In genomic region chr1:156444407-156445001, GRCh38 we compare ENCODE assay signal across 9 cellular contexts. TPM values are rescaled to one million over a fixed set of nuclear protein-coding genes. Genes with fewer than 3 reads are reported as not detected.
A peak's percentile ranks its signal among the peaks of the same experiment; 100 is the strongest.
DNase-seq lines count a peak whose midpoint lies in the region; FAIRE-seq and TF ChIP-seq lines count a peak whose summit lies in the region.
"Had no signal": no experiment of that assay in that cellular context is flagged by ENCODE, and none has a peak within 500 bp of the region (broad histone marks: within the 10 kb centered on the region; RNA-seq: fewer than 3 reads in every experiment).

No MANE protein-coding gene starts in this region.

- H3T11ph ChIP-seq in H9 (ENCODE audit: low read length): no peak overlapping the region

- H3F3A ChIP-seq in SK-N-SH (replicated peaks; ENCODE audit: insufficient read depth): peaks cover 10% of the 10 kb centered on the region

- TF ChIP-seq EP300 in SK-N-SH (IDR thresholded peaks at IDR 0.05; ENCODE audit: borderline replicate concordance in 1 of 2, low read depth in 1 of 2, low read length in 1 of 2) (no peak), suprapubic skin (IDR thresholded peaks at IDR 0.05) (no peak)

- no peak overlapping the region for H4K91ac ChIP-seq in H9 (ENCODE audit: insufficient read length, low read depth, low read length)

- CTCF ChIA-PET in SK-N-SH (lab: Yijun Ruan, JAX): interaction anchor here (1.4 to 6.9 kb wide), 16 partner anchors 8 to 164 kb away, joined by 5 to 391 read pairs (median 22); partner anchors contain the start of gene RHBG

- H3K27ac ChIP-seq in H9 (ENCODE audit: insufficient read length, low read depth, low read length) (no peak overlapping the region), SK-N-SH (ENCODE audit: low read depth in 2 of 2, low read length in 1 of 2) (no peak overlapping the region), fibroblast of lung (ENCODE audit: insufficient read depth, low read length) (no peak overlapping the region), suprapubic skin (no peak overlapping the region)
- H3K27ac ChIP-seq: thoracic aorta had no signal

- H3K14ac ChIP-seq in H9 (ENCODE audit: insufficient read depth, low read length): no peak overlapping the region

- H2AFZ ChIP-seq in H9 (ENCODE audit: low read length): no peak overlapping the region
- no peak overlapping the region for H2AFZ ChIP-seq in SK-N-SH (ENCODE audit: low read depth)
- H2AFZ ChIP-seq in fibroblast of lung (ENCODE audit: low read length): no peak overlapping the region

- no peaks in the 10 kb centered on the region; the same call in 1 of the 2 replicates for H3K4me1 ChIP-seq in H9 (ENCODE audit: insufficient read depth, low read length)
- no peaks in the 10 kb centered on the region; a peak in 1 of 4 replicates for H3K4me1 ChIP-seq in SK-N-SH (ENCODE audit: control insufficient read depth in 1 of 2, insufficient read depth in 2 of 2, low read depth in 1 of 2, low read length in 1 of 2)
- no peaks in the 10 kb centered on the region for H3K4me1 ChIP-seq in fibroblast of lung (ENCODE audit: control insufficient read depth, extremely low read depth, insufficient read depth, low read length)
- peaks cover 5% of the 10 kb centered on the region for H3K4me1 ChIP-seq in suprapubic skin

- H3K18ac ChIP-seq in H9 (ENCODE audit: insufficient read length, low read depth, low read length): no peak overlapping the region

- no peaks in the 10 kb centered on the region for H3K9me2 ChIP-seq in SK-N-SH

- no peak overlapping the region for H2BK12ac ChIP-seq in H9 (ENCODE audit: insufficient read length, low read depth, low read length)

- H3K27ac Mint-ChIP-seq in H9: no peak overlapping the region

- no peak for DNase-seq in D721Med (ENCODE audit: insufficient read length, low spot score)
- DNase-seq in H9: no peak
- DNase-seq in SK-N-SH: peak; percentile 60
- peak in 1 of 2 donors; percentile 16 for DNase-seq in fibroblast of lung (ENCODE audit: low read depth in 2 of 2)
- DNase-seq in T-helper 1 cell: no peak
- DNase-seq in effector CD4-positive, alpha-beta T cell: no peak
- no peak for DNase-seq in NK-92 treated with Interleukin-12 subunit alpha and Interleukin-12 subunit beta, amount 100 ng/mL, for 24 hours (lab: John Stamatoyannopoulos, UW)
- DNase-seq in suprapubic skin (ENCODE audit: low spot score in 2 of 2): no peak

- H2BK120ac ChIP-seq in H9 (ENCODE audit: low read depth, low read length, poor library complexity, severe bottlenecking): no peak overlapping the region

- no peaks in the 10 kb centered on the region for H3K36me3 Mint-ChIP-seq in H9 (ENCODE audit: insufficient read depth in 1 of 3, low read depth in 3 of 3)

- no peak overlapping the region for H2BK20ac ChIP-seq in H9 (ENCODE audit: low read depth, low read length, poor library complexity, severe bottlenecking)

- H3K4me3 Mint-ChIP-seq in H9: no peak overlapping the region

- H3K56ac ChIP-seq in H9 (ENCODE audit: insufficient read length, low read depth, low read length): no peak overlapping the region

- POLR2A ChIA-PET in SK-N-SH (lab: Yijun Ruan, JAX): interaction anchor here (0.7 kb wide), 1 partner anchor 12 kb away, joined by 4 read pairs; no protein-coding TSS in a partner anchor

- no peak overlapping the region for H3K23ac ChIP-seq in H9 (ENCODE audit: insufficient read length, low read depth, low read length)

- peaks cover 38% of the 10 kb centered on the region for H3K27me3 ChIP-seq in H9 (ENCODE audit: insufficient read depth, low read length)
- H3K27me3 ChIP-seq in SK-N-SH (ENCODE audit: insufficient read depth): peaks cover 21% of the 10 kb centered on the region; the same call in 1 of the 2 replicates
- peaks cover 45% of the 10 kb centered on the region for H3K27me3 ChIP-seq in fibroblast of lung (ENCODE audit: control insufficient read depth, insufficient read depth, low read length)
- peaks cover 60% of the 10 kb centered on the region for H3K27me3 ChIP-seq in suprapubic skin

- no peaks in the 10 kb centered on the region for H3K9me3 Mint-ChIP-seq in H9

- no peaks in the 10 kb centered on the region for H4K20me1 ChIP-seq in H9 (ENCODE audit: control insufficient read depth, insufficient read depth, insufficient read length)
- no peaks in the 10 kb centered on the region for H4K20me1 ChIP-seq in SK-N-SH (ENCODE audit: insufficient read depth)
- H4K20me1 ChIP-seq in fibroblast of lung (ENCODE audit: control insufficient read depth, extremely low read depth, insufficient read depth, low read length): no peaks in the 10 kb centered on the region

- FAIRE-seq in D721Med (lab: Jason Lieb, UNC): peak; percentile 83

- H3K23me2 ChIP-seq in H9 (ENCODE audit: insufficient read length, low read depth, low read length, poor library complexity, severe bottlenecking): no peaks in the 10 kb centered on the region

- H3K4me1 Mint-ChIP-seq in H9: peaks cover 22 to 26% of the 10 kb centered on the region in 2 experiments

- TF ChIP-seq POLR2A in suprapubic skin (IDR thresholded peaks at IDR 0.05): no peak

- no peak overlapping the region for H3K9ac ChIP-seq in H9 (ENCODE audit: extremely low read depth, insufficient read length, low read length)
- H3K9ac ChIP-seq in SK-N-SH: no peak overlapping the region
- no peak overlapping the region for H3K9ac ChIP-seq in fibroblast of lung (ENCODE audit: insufficient read depth, low read length)

- no peak overlapping the region for H4K8ac ChIP-seq in H9 (replicated peaks; ENCODE audit: insufficient read length, low read depth, low read length)

- no peak overlapping the region; a peak in 1 of 4 replicates for H3K4me3 ChIP-seq in SK-N-SH (ENCODE audit: low read depth in 2 of 2, low read length in 1 of 2)
- no peak overlapping the region for H3K4me3 ChIP-seq in fibroblast of lung (replicated peaks in 1 of 4; ENCODE audit: control extremely low read depth in 1 of 4, insufficient read depth in 1 of 4, low read depth in 3 of 4, low read length in 4 of 4)
- no peak overlapping the region for H3K4me3 ChIP-seq in suprapubic skin
- H3K4me3 ChIP-seq: thoracic aorta had no signal

- peaks cover 50% of the 10 kb centered on the region for H3K27me3 Mint-ChIP-seq in H9 (ENCODE audit: low read depth)

- TF ChIP-seq CTCF in D721Med (IDR thresholded peaks at IDR 0.05; ENCODE audit: insufficient read depth, missing control alignments): peak; percentile 75
- peak; percentile 84 for TF ChIP-seq CTCF in H9 (conservative IDR thresholded peaks at IDR 0.05)
- TF ChIP-seq CTCF in SK-N-SH (IDR thresholded peaks at IDR 0.05): peak; percentile 65
- TF ChIP-seq CTCF in fibroblast of lung (conservative IDR thresholded peaks at IDR 0.05 in 1 of 2, IDR thresholded peaks at IDR 0.05 in 1 of 2; ENCODE audit: low read depth in 1 of 2, low read length in 2 of 2): peak; percentile 19 to 29
- TF ChIP-seq CTCF in suprapubic skin (IDR thresholded peaks at IDR 0.05): no peak

- H2AK5ac ChIP-seq in H9 (ENCODE audit: insufficient read length, low read length): no peak overlapping the region

- H3K9me3 ChIP-seq in H9 (ENCODE audit: control insufficient read depth, low read depth, low read length) (no peaks in the 10 kb centered on the region), SK-N-SH (no peaks in the 10 kb centered on the region), fibroblast of lung (ENCODE audit: control insufficient read depth, insufficient read depth, low read depth, low read length) (no peaks in the 10 kb centered on the region), suprapubic skin (no peaks in the 10 kb centered on the region)
- H3K9me3 ChIP-seq: thoracic aorta had no signal

- H3K36me3 ChIP-seq in SK-N-SH (replicated peaks in 1 of 2; ENCODE audit: control insufficient read depth in 1 of 2, insufficient read depth in 2 of 2, low read length in 1 of 2): no peaks in the 10 kb centered on the region
- no peaks in the 10 kb centered on the region for H3K36me3 ChIP-seq in fibroblast of lung (ENCODE audit: control insufficient read depth, insufficient read depth, low read length)
- no peaks in the 10 kb centered on the region for H3K36me3 ChIP-seq in suprapubic skin
- H3K36me3 ChIP-seq: thoracic aorta had no signal

- H4K5ac ChIP-seq in H9 (ENCODE audit: insufficient read length, low read depth, low read length): no peak overlapping the region

- no CpG with 5 or more reads among the region's 1 CpG for WGBS in H9 (ENCODE audit: extremely low coverage, insufficient read length, low lambda C conversion rate)
- WGBS in SK-N-SH (ENCODE audit: low lambda C conversion rate): 3% methylated on average over 1 of the region's 1 CpG
- WGBS in suprapubic skin: 21% methylated on average over 1 of the region's 1 CpG

- no peaks in the 10 kb centered on the region for H3K79me2 ChIP-seq in H9 (ENCODE audit: insufficient read depth, low read length)
- H3K79me2 ChIP-seq in SK-N-SH (ENCODE audit: insufficient read depth): no peaks in the 10 kb centered on the region
- H3K79me2 ChIP-seq in fibroblast of lung (ENCODE audit: control insufficient read depth, insufficient read depth, low read length): no peaks in the 10 kb centered on the region

- no peak overlapping the region for H2BK5ac ChIP-seq in H9 (ENCODE audit: insufficient read length, low read length)

- H3K4ac ChIP-seq in H9 (ENCODE audit: low read depth, low read length): no peak overlapping the region

- H3K79me1 ChIP-seq in H9 (ENCODE audit: insufficient read depth, low read depth, low read length, poor library complexity, severe bottlenecking): no peaks in the 10 kb centered on the region

- TF ChIP-seq RAD21 in SK-N-SH (IDR thresholded peaks at IDR 0.05; ENCODE audit: low read length): peak; percentile 78

- no peak overlapping the region for H2BK15ac ChIP-seq in H9 (ENCODE audit: low read depth, low read length)

- H3K4me2 ChIP-seq in H9 (ENCODE audit: insufficient read depth, insufficient read length, low read length): no peak overlapping the region
- H3K4me2 ChIP-seq in SK-N-SH: no peak overlapping the region
- no peak overlapping the region for H3K4me2 ChIP-seq in fibroblast of lung (ENCODE audit: extremely low read depth, insufficient read depth, low read length)

TF ChIP-seq in SK-N-SH, 30 proteins besides CTCF, POLR2A, EP300 and RAD21:
- TF ChIP-seq SMC3 (IDR thresholded peaks at IDR 0.05; ENCODE audit: low read depth, low read length) (peak; percentile 60), USF2 (IDR thresholded peaks at IDR 0.05; ENCODE audit: borderline replicate concordance, low read depth, low read length) (no peak)

RNA-seq across cellular contexts. Expression of gene MEF2D, which starts 56.1 kb away (rescaled TPM):
- total RNA-seq in H9 (2021): 18.7 and 20.8 TPM in 2 replicates
- 14.3 and 16.0 TPM in 2 replicates for polyA plus RNA-seq in SK-N-SH (2012; rRNA removed)
- polyA plus RNA-seq in SK-N-SH (2012; cell fraction: cytosol; rRNA removed): 10.5 and 12.4 TPM in 2 replicates
- polyA plus RNA-seq in SK-N-SH (2012; cell fraction: nucleus; rRNA removed): 38.6 and 41.0 TPM in 2 replicates
- 4.6 and 9.9 TPM in 2 replicates for total RNA-seq in fibroblast of lung
- polyA plus RNA-seq in fibroblast of lung: 12.7 and 13.1 TPM in 2 replicates
- polyA plus RNA-seq in fibroblast of lung (2012): 23.3 and 27.8 TPM in 2 replicates
- polyA minus RNA-seq in fibroblast of lung (ENCODE audit: low replicate concordance): 30.5 and 45.4 TPM in 2 replicates
- total RNA-seq in suprapubic skin: 10 to 100 TPM; 61.7 to 73.5 (median 67.1) TPM

Comparison
In these comparisons a context has a peak if more than half of its experiments do, and no peak if none do; other contexts are left out.
1. CTCF ChIP-seq: peak in D721Med (single experiment), H9 (single experiment), SK-N-SH (single experiment) and fibroblast of lung (2 of 2); none in suprapubic skin (0 of 2).